ENCODE assay signal across 34 cellular contexts in the genomic region with DNA sequence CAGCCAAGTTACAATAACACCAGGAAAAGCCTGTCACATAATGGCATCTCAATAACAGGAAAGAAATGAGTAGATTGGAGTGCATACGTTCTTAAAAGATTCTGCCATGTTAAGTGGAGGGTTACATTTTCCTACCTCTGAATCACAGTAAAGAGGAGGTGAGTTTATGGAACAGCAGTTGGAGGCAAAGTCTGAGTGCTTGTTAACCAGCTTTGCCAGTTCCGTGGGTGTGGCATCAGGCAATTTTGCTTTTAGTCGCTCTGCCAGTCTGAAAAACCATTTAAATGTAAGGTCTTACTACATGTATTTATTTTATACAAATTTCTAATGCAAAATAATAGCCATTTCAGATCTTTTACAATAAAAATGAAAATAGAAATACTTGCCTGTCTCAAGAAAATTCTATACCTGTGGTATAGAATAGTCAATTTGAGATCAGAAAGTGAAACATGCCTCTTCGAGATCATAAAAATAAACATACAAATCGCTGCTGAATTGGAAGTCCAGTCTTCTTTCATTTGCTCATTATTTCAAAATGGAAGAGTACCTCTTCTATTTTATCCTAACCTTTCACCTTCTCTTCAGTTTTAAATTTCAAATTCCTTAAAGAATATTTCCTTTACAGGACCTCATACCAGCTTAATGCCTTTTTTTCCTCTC. TPM values are rescaled to one million over a fixed set of nuclear protein-coding genes. Genes with fewer than 3 reads are reported as not detected.
DNase-seq lines count a peak whose midpoint lies in the region; ATAC-seq and TF ChIP-seq lines count a peak whose summit lies in the region.
"Had no signal": no experiment of that assay in that cellular context is flagged by ENCODE, and none has a peak within 500 bp of the region (broad histone marks: within the 10 kb centered on the region; RNA-seq: fewer than 3 reads in every experiment).

No MANE protein-coding gene starts in this region.

- H3K27ac ChIP-seq in HUES6 (ENCODE audit: low read depth, low read length) (peak overlapping the region; percentile 30; the same call in 1 of the 2 replicates), SK-N-MC (peak overlapping the region; percentile 87), iPS-20b (ENCODE audit: low read length) (no peak overlapping the region), adrenal gland (no peak overlapping the region), gastrocnemius medialis (no peak overlapping the region), mesenchymal stem cell (ENCODE audit: low read length, poor library complexity, severe bottlenecking) (no peak overlapping the region)
- H3K27ac ChIP-seq: brain microvascular endothelial cell, dorsolateral prefrontal cortex, ovary, upper lobe of left lung had no signal

- intact Hi-C loops in adrenal gland (cut with DNase I) (no loop called here), gastrocnemius medialis (cut with DNase I; ENCODE audit: low total_unique reads) (loop anchor here (10.0 kb wide), 1 partner anchor 1898 kb away; no protein-coding TSS in a partner anchor), MCF 10A (cut with micrococcal nuclease) (no loop called here)

- no peak overlapping the region for H3K14ac ChIP-seq in mesenchymal stem cell (ENCODE audit: low read length in 2 of 2)

- H3K4me2 ChIP-seq in mesenchymal stem cell (ENCODE audit: low read length, poor library complexity, severe bottlenecking): no peak overlapping the region

- H3K4me3 ChIP-seq in HUES6 (ENCODE audit: low read depth, low read length): no peak overlapping the region
- peak overlapping the region; percentile 69 for H3K4me3 ChIP-seq in SK-N-MC
- H3K4me3 ChIP-seq in iPS-20b (ENCODE audit: low read length): 0 out of 2 replicates have a peak overlapping the region, but pooled peaks have one; percentile 21
- no peak overlapping the region for H3K4me3 ChIP-seq in adrenal gland
- H3K4me3 ChIP-seq in gastrocnemius medialis: no peak overlapping the region
- H3K4me3 ChIP-seq in mesenchymal stem cell (ENCODE audit: insufficient read depth in 1 of 2, low read depth in 1 of 2, low read length in 2 of 2): no peak overlapping the region
- H3K4me3 ChIP-seq: dorsolateral prefrontal cortex, ovary, upper lobe of left lung had no signal

- TF ChIP-seq POLR2A in adrenal gland (IDR thresholded peaks at IDR 0.05) (no peak), gastrocnemius medialis (IDR thresholded peaks at IDR 0.05) (no peak)

- no peak overlapping the region for H3K9ac ChIP-seq in HUES6 (ENCODE audit: low read length)
- peak overlapping the region; percentile 49 for H3K9ac ChIP-seq in SK-N-MC (ENCODE audit: insufficient read length)
- H3K9ac ChIP-seq in iPS-20b (ENCODE audit: low read depth, low read length): peak overlapping the region; percentile 32; the same call in 1 of the 2 replicates
- no peak overlapping the region for H3K9ac ChIP-seq in mesenchymal stem cell (ENCODE audit: low read length)

- no peak overlapping the region for H3K18ac ChIP-seq in mesenchymal stem cell (ENCODE audit: low read depth in 1 of 2, low read length in 2 of 2)

- in situ Hi-C loops in gastrocnemius medialis (cut with MboI; ENCODE audit: low sequenced_read_pairs in 4 of 4): no loop called here

- WGBS in adrenal gland, 4 donors: 70 to 81% (median 76%) methylated on average over 5 of the region's 5 CpGs
- 91% methylated on average over 3 of the region's 5 CpGs for WGBS in mesenchymal stem cell

- H2BK120ac ChIP-seq in mesenchymal stem cell (ENCODE audit: low read depth, low read length): no peak overlapping the region

- no peak overlapping the region for H2BK15ac ChIP-seq in mesenchymal stem cell (ENCODE audit: low read depth, poor library complexity, severe bottlenecking)

- H3K27ac Mint-ChIP-seq in MCF 10A (ENCODE audit: low read depth, unreplicated experiment): no peak overlapping the region
- H3K27ac Mint-ChIP-seq: activated CD4-positive, alpha-beta memory T cell treated with anti-CD3 and anti-CD28 coated beads, Interleukin-2, amount 10 ng/mL, durations not matched to agents 7 days and 5 days; activated T-helper 17 cell treated with anti-CD3 and anti-CD28 coated beads, Interleukin-2, amount 50 U/mL, for 72 hours; immature natural killer cell; memory B cell; stimulated activated memory B cell treated with anti-CD40 and anti-IgM and Interleukin-4, amounts not matched to agents 10 μg/mL and 1 μg/mL and 100 μg/mL, for 72 hours had no signal

- H3K36me3 ChIP-seq in HUES6 (ENCODE audit: control insufficient read depth, insufficient read depth, low read length) (no peaks in the 10 kb centered on the region), SK-N-MC (ENCODE audit: insufficient read depth, low read length) (no peaks in the 10 kb centered on the region), iPS-20b (ENCODE audit: insufficient read depth, low read depth, low read length) (no peaks in the 10 kb centered on the region), adrenal gland (replicated peaks in 1 of 2) (no peaks in the 10 kb centered on the region), gastrocnemius medialis (no peaks in the 10 kb centered on the region), mesenchymal stem cell (ENCODE audit: control insufficient read depth in 1 of 2, insufficient read depth in 2 of 2, low read depth in 1 of 2, low read length in 2 of 2) (no peaks in the 10 kb centered on the region)
- H3K36me3 ChIP-seq: brain microvascular endothelial cell, ovary, upper lobe of left lung had no signal

- H3K4me3 Mint-ChIP-seq in MCF 10A (ENCODE audit: unreplicated experiment): no peak overlapping the region
- H3K4me3 Mint-ChIP-seq: activated CD4-positive, alpha-beta memory T cell treated with anti-CD3 and anti-CD28 coated beads, Interleukin-2, amount 10 ng/mL, durations not matched to agents 7 days and 5 days; activated T-helper 17 cell treated with anti-CD3 and anti-CD28 coated beads, Interleukin-2, amount 50 U/mL, for 72 hours; immature natural killer cell; memory B cell; neural crest cell; stimulated activated memory B cell treated with anti-CD40 and anti-IgM and Interleukin-4, amounts not matched to agents 10 μg/mL and 1 μg/mL and 100 μg/mL, for 72 hours had no signal

- no peaks in the 10 kb centered on the region for H3K27me3 Mint-ChIP-seq in MCF 10A (ENCODE audit: insufficient read depth, unreplicated experiment)
- H3K27me3 Mint-ChIP-seq: activated T-helper 17 cell treated with anti-CD3 and anti-CD28 coated beads, Interleukin-2, amount 50 U/mL, for 72 hours; memory B cell; stimulated activated memory B cell treated with anti-CD40 and anti-IgM and Interleukin-4, amounts not matched to agents 10 μg/mL and 1 μg/mL and 100 μg/mL, for 72 hours had no signal

- H2AK5ac ChIP-seq in mesenchymal stem cell (ENCODE audit: low read length, severe bottlenecking): no peak overlapping the region

- H3K4me1 ChIP-seq in HUES6 (ENCODE audit: control insufficient read depth, insufficient read depth, low read length) (peaks cover 12% of the 10 kb centered on the region; the same call in 1 of the 2 replicates), iPS-20b (ENCODE audit: insufficient read depth, low read length) (peaks cover 7% of the 10 kb centered on the region), adrenal gland (replicated peaks in 1 of 2) (no peaks in the 10 kb centered on the region), gastrocnemius medialis (no peaks in the 10 kb centered on the region), mesenchymal stem cell (ENCODE audit: control insufficient read depth, insufficient read depth, low read depth, low read length) (no peaks in the 10 kb centered on the region)
- H3K4me1 ChIP-seq: upper lobe of left lung had no signal

- H2BK5ac ChIP-seq in mesenchymal stem cell (ENCODE audit: low read depth, low read length, poor library complexity, severe bottlenecking): no peak overlapping the region

- no peak overlapping the region for H2BK12ac ChIP-seq in mesenchymal stem cell (ENCODE audit: low read length in 2 of 2)

- H3K4me1 Mint-ChIP-seq in MCF 10A (ENCODE audit: insufficient read depth, unreplicated experiment): no peaks in the 10 kb centered on the region
- H3K4me1 Mint-ChIP-seq: activated CD4-positive, alpha-beta memory T cell treated with anti-CD3 and anti-CD28 coated beads, Interleukin-2, amount 10 ng/mL, durations not matched to agents 7 days and 5 days; activated T-helper 17 cell treated with anti-CD3 and anti-CD28 coated beads, Interleukin-2, amount 50 U/mL, for 72 hours; immature natural killer cell; memory B cell; neural crest cell; stimulated activated memory B cell treated with anti-CD40 and anti-IgM and Interleukin-4, amounts not matched to agents 10 μg/mL and 1 μg/mL and 100 μg/mL, for 72 hours had no signal

- DNase-seq in SK-N-MC (ENCODE audit: low read depth, low spot score) (no peak), adrenal gland (no peak), gastrocnemius medialis (no peak), mesenchymal stem cell (no peak), MCF 10A (ENCODE audit: unreplicated experiment) (no peak)
- DNase-seq: ACHN; activated CD4-positive, alpha-beta memory T cell treated with anti-CD3 and anti-CD28 coated beads, Interleukin-2, amount 10 ng/mL, durations not matched to agents 7 days and 5 days; activated CD4-positive, alpha-beta T cell treated with anti-CD3 and anti-CD28 coated beads for 1 hour; activated CD8-positive, alpha-beta memory T cell treated with anti-CD3 and anti-CD28 coated beads, Interleukin-2, amount 50 U/mL, for 48 hours; activated naive CD4-positive, alpha-beta T cell treated with anti-CD3 and anti-CD28 coated beads, Interleukin-2, amount 50 U/mL, for 16 hours; amniotic stem cell; brain microvascular endothelial cell; DMS153; dorsolateral prefrontal cortex; immature natural killer cell; KBM-7; NCI-H146; NCI-H446 treated with DMSO at 0.1 percent for 48 hours; ovary; substantia nigra; T-helper 2 cell; upper lobe of left lung had no signal

- no peaks in the 10 kb centered on the region for H3K27me3 ChIP-seq in HUES6 (ENCODE audit: control insufficient read depth, insufficient read depth, low read length)
- no peaks in the 10 kb centered on the region for H3K27me3 ChIP-seq in iPS-20b (ENCODE audit: insufficient read depth, low read length)
- H3K27me3 ChIP-seq in adrenal gland: no peaks in the 10 kb centered on the region
- H3K27me3 ChIP-seq in gastrocnemius medialis: no peaks in the 10 kb centered on the region
- peaks cover 0 to 2% of the 10 kb centered on the region in 2 experiments for H3K27me3 ChIP-seq in mesenchymal stem cell (ENCODE audit: control insufficient read depth in 1 of 2, insufficient read depth in 1 of 2, low read length in 2 of 2)
- H3K27me3 ChIP-seq: brain microvascular endothelial cell, dorsolateral prefrontal cortex, ovary, upper lobe of left lung had no signal

- H4K91ac ChIP-seq in mesenchymal stem cell (ENCODE audit: low read length): no peak overlapping the region

- H3K79me1 ChIP-seq in mesenchymal stem cell (replicated peaks; ENCODE audit: low read length, poor library complexity, severe bottlenecking): no peaks in the 10 kb centered on the region

- ATAC-seq in GM18867 (IDR thresholded peaks at IDR 0.05; ENCODE audit: unreplicated experiment) (peak; percentile 74), gastrocnemius medialis (no peak)
- ATAC-seq: activated T-helper 17 cell treated with anti-CD3 and anti-CD28 coated beads, Interleukin-2, amount 50 U/mL, for 72 hours; stimulated activated memory B cell treated with anti-CD40 and anti-IgM and Interleukin-4, amounts not matched to agents 10 μg/mL and 1 μg/mL and 100 μg/mL, for 72 hours had no signal

- H3K9me3 ChIP-seq in HUES6 (ENCODE audit: control insufficient read depth, insufficient read depth, low read depth, low read length) (no peaks in the 10 kb centered on the region), SK-N-MC (ENCODE audit: low read depth, low read length) (no peaks in the 10 kb centered on the region), iPS-20b (ENCODE audit: insufficient read depth, low read depth, low read length) (no peaks in the 10 kb centered on the region), adrenal gland (replicated peaks in 1 of 3) (no peaks in the 10 kb centered on the region), gastrocnemius medialis (no peaks in the 10 kb centered on the region), mesenchymal stem cell (ENCODE audit: control insufficient read depth, low read length) (no peaks in the 10 kb centered on the region)
- H3K9me3 ChIP-seq: ovary, upper lobe of left lung had no signal

- TF ChIP-seq CTCF in adrenal gland (IDR thresholded peaks at IDR 0.05): no peak
- no peak for TF ChIP-seq CTCF in gastrocnemius medialis (IDR thresholded peaks at IDR 0.05 in 4 of 5, conservative IDR thresholded peaks at IDR 0.05 in 1 of 5)
- TF ChIP-seq CTCF in MCF 10A (IDR thresholded peaks at IDR 0.05; ENCODE audit: unreplicated experiment): no peak

- no peaks in the 10 kb centered on the region for H3K9me3 Mint-ChIP-seq in MCF 10A (ENCODE audit: unreplicated experiment)
- H3K9me3 Mint-ChIP-seq: activated CD4-positive, alpha-beta memory T cell treated with anti-CD3 and anti-CD28 coated beads, Interleukin-2, amount 10 ng/mL, durations not matched to agents 7 days and 5 days; activated T-helper 17 cell treated with anti-CD3 and anti-CD28 coated beads, Interleukin-2, amount 50 U/mL, for 72 hours; immature natural killer cell; memory B cell; neural crest cell; stimulated activated memory B cell treated with anti-CD40 and anti-IgM and Interleukin-4, amounts not matched to agents 10 μg/mL and 1 μg/mL and 100 μg/mL, for 72 hours had no signal

- H3K4ac ChIP-seq in mesenchymal stem cell (ENCODE audit: low read depth in 1 of 2, low read length in 2 of 2): no peak overlapping the region

- H3K36me3 Mint-ChIP-seq in MCF 10A (ENCODE audit: insufficient read depth, unreplicated experiment): no peaks in the 10 kb centered on the region
- H3K36me3 Mint-ChIP-seq: immature natural killer cell; memory B cell; stimulated activated memory B cell treated with anti-CD40 and anti-IgM and Interleukin-4, amounts not matched to agents 10 μg/mL and 1 μg/mL and 100 μg/mL, for 72 hours had no signal

- BruUV-seq in MCF 10A (replicated peaks; lab: Mats Ljungman, UMichigan): no TSS peak

- no peak overlapping the region for H2AFZ ChIP-seq in mesenchymal stem cell (ENCODE audit: low read depth, low read length)

- no peak overlapping the region for H4K8ac ChIP-seq in mesenchymal stem cell (ENCODE audit: low read length)

- CTCF ChIA-PET in MCF 10A (lab: Yijun Ruan, JAX): interaction anchor here (0.7 kb wide), 1 partner anchor 118 kb away, joined by 3 read pairs; no protein-coding TSS in a partner anchor

- POLR2A ChIA-PET in MCF 10A (lab: Yijun Ruan, JAX): no interaction called here

- H3K23ac ChIP-seq in mesenchymal stem cell (ENCODE audit: low read length in 2 of 2): no peak overlapping the region

RNA-seq across cellular contexts. Expression of a gene that starts 31.4 kb away (rescaled TPM):
- total RNA-seq in adrenal gland (1 to 10 TPM in 2 of 8 donors, under 1 TPM in 1, not detected in 5; 0.23 to 1.4 (median 1.3) TPM), gastrocnemius medialis (1 to 10 TPM in 2 of 4 donors, not detected in 2; 5.1 to 9.8 TPM), MCF 10A (2022) (not detected in 2 replicates)
- 1 to 10 TPM in 1 of 3 donors, under 1 TPM in 1, not detected in 1; 0.03 to 1.4 TPM for polyA plus RNA-seq in adrenal gland
- polyA plus RNA-seq in mesenchymal stem cell (2013, experiment 1 of 2): not detected
- polyA plus RNA-seq in mesenchymal stem cell (2013, experiment 2 of 2): not detected
- total RNA-seq: activated CD4-positive, alpha-beta memory T cell treated with anti-CD3 and anti-CD28 coated beads, Interleukin-2, amount 10 ng/mL, durations not matched to agents 7 days and 5 days; activated T-helper 17 cell treated with anti-CD3 and anti-CD28 coated beads, Interleukin-2, amount 50 U/mL, for 72 hours; cerebellum; dorsolateral prefrontal cortex; frontal cortex; HT1080; neural crest cell; renal cortical epithelial cell had no signal
- polyA plus RNA-seq: BJ, immature natural killer cell, ovary had no signal

Comparison
In these comparisons a context has a peak if more than half of its experiments do, and no peak if none do; other contexts are left out.
1. H3K27ac ChIP-seq: peak in HUES6 (single experiment) and SK-N-MC (single experiment); none in iPS-20b (single experiment), adrenal gland (0 of 5), gastrocnemius medialis (0 of 4) and mesenchymal stem cell (single experiment).
2. H3K4me3 ChIP-seq: peak in SK-N-MC (single experiment) and iPS-20b (single experiment); none in HUES6 (single experiment), adrenal gland (0 of 4), gastrocnemius medialis (0 of 4) and mesenchymal stem cell (0 of 2).
3. H3K9ac ChIP-seq: peak in SK-N-MC (single experiment) and iPS-20b (single experiment); none in HUES6 (single experiment) and mesenchymal stem cell (single experiment).